Comparison of ENCODE assay signal across 16 cellular contexts in the genomic region with DNA sequence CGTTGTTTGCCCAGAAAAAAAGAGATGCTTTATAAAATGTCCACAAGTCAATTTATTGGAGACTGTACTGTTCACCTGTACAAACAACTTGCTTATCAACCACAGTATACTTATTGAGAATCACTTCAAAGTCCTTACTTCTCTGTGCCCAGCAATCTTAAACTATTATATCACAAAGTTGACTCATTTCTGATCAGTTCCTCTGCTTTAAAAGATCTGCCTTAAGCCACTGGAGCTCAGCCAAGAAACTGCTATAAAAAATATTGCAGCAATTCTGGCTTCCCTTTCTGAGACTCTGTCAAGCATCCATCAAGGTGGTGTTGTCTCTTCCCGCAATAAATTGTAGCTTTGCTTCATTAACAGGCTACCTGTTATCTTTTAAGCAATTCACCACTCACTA.
A peak's percentile ranks its signal among the peaks of the same experiment; 100 is the strongest.
DNase-seq lines count a peak whose midpoint lies in the region; ATAC-seq, FAIRE-seq and TF ChIP-seq lines count a peak whose summit lies in the region.
"Had no signal": no experiment of that assay in that cellular context is flagged by ENCODE, and none has a peak within 500 bp of the region (broad histone marks: within the 10 kb centered on the region; RNA-seq: fewer than 3 reads in every experiment).

No MANE protein-coding gene starts in this region.

- H3K27me3 ChIP-seq in bronchial epithelial cell (ENCODE audit: control insufficient read depth, insufficient read depth, low read length) = no peaks in the 10 kb centered on the region
- H3K27me3 ChIP-seq: BE2C, suprapubic skin had no signal

- no peak for TF ChIP-seq CTCF in bronchial epithelial cell (IDR thresholded peaks at IDR 0.05; ENCODE audit: insufficient read depth, low read length, severe bottlenecking)
- TF ChIP-seq CTCF in mucosa of descending colon (IDR thresholded peaks at IDR 0.05) = no peak
- no peak for TF ChIP-seq CTCF in lower leg skin (IDR thresholded peaks at IDR 0.05)

- no peak for TF ChIP-seq POLR2A in lower leg skin (IDR thresholded peaks at IDR 0.05)

- WGBS in lower leg skin, 2 donors = 34 to 51% methylated on average over 2 of the region's 2 CpGs

- DNase-seq in LoVo (ENCODE audit: low spot score) = peak; percentile 61
- peak; percentile 38 for DNase-seq in bronchial epithelial cell (ENCODE audit: low read depth)
- peak in 1 of 3 donors; percentile 58 for DNase-seq in mucosa of descending colon
- no peak for DNase-seq in lower leg skin (ENCODE audit: low spot score in 2 of 2)
- no peak for DNase-seq in superior temporal gyrus (ENCODE audit: extremely low spot score)
- DNase-seq in stimulated activated CD4-positive, alpha-beta T cell treated with anti-CD3 and anti-CD28 coated beads, Interleukin-4, amount 100 ng/mL, for 24 hours = no peak
- DNase-seq: activated CD8-positive, alpha-beta memory T cell treated with anti-CD3 and anti-CD28 coated beads, Interleukin-2, amount 50 U/mL, for 48 hours; BE2C; central memory CD4-positive, alpha-beta T cell; endodermal cell; mesendoderm; SHP77 treated with DMSO at 0.1 percent for 48 hours had no signal

- H3K9me3 ChIP-seq in mucosa of descending colon = no peaks in the 10 kb centered on the region
- H3K9me3 ChIP-seq: BE2C, suprapubic skin had no signal

- no peak overlapping the region for H3K4me3 ChIP-seq in bronchial epithelial cell (ENCODE audit: low read depth, low read length)
- no peak overlapping the region for H3K4me3 ChIP-seq in mucosa of descending colon
- no peak overlapping the region for H3K4me3 ChIP-seq in lower leg skin (ENCODE audit: low read depth, poor library complexity, severe bottlenecking)
- H3K4me3 ChIP-seq: suprapubic skin had no signal

- FAIRE-seq in bronchial epithelial cell (lab: Jason Lieb, UNC) = no peak
- FAIRE-seq: HepG2 had no signal

- H3K36me3 ChIP-seq in bronchial epithelial cell (ENCODE audit: control insufficient read depth, insufficient read depth, low read length) (no peaks in the 10 kb centered on the region), mucosa of descending colon (ENCODE audit: low read depth) (no peaks in the 10 kb centered on the region)
- H3K36me3 ChIP-seq: BE2C, suprapubic skin had no signal

- no peaks in the 10 kb centered on the region for H3K4me1 ChIP-seq in mucosa of descending colon (ENCODE audit: low read depth)
- H3K4me1 ChIP-seq: BE2C, suprapubic skin had no signal

- intact Hi-C loops in mucosa of descending colon (cut with DNase I, micrococcal nuclease) = no loop called here
- intact Hi-C loops in lower leg skin (cut with DNase I; ENCODE audit: low total_unique reads) = no loop called here

- peak; percentile 64 for ATAC-seq in GM18868 (IDR thresholded peaks at IDR 0.05; ENCODE audit: unreplicated experiment)
- peak; percentile 83 for ATAC-seq in mucosa of descending colon
- no peak for ATAC-seq in GM21381 (IDR thresholded peaks at IDR 0.05; ENCODE audit: unreplicated experiment)
- ATAC-seq: HepG2 had no signal

Comparison
In these comparisons a context has a peak if more than half of its experiments do, and no peak if none do; other contexts are left out.
1. DNase-seq: peak in LoVo (single experiment) and bronchial epithelial cell (single experiment); none in lower leg skin (0 of 2), superior temporal gyrus (single experiment) and stimulated activated CD4-positive, alpha-beta T cell treated with anti-CD3 and anti-CD28 coated beads, Interleukin-4, amount 100 ng/mL, for 24 hours (single experiment).